Comparison of ENCODE assay signal across 8 cellular contexts in the genomic region with DNA sequence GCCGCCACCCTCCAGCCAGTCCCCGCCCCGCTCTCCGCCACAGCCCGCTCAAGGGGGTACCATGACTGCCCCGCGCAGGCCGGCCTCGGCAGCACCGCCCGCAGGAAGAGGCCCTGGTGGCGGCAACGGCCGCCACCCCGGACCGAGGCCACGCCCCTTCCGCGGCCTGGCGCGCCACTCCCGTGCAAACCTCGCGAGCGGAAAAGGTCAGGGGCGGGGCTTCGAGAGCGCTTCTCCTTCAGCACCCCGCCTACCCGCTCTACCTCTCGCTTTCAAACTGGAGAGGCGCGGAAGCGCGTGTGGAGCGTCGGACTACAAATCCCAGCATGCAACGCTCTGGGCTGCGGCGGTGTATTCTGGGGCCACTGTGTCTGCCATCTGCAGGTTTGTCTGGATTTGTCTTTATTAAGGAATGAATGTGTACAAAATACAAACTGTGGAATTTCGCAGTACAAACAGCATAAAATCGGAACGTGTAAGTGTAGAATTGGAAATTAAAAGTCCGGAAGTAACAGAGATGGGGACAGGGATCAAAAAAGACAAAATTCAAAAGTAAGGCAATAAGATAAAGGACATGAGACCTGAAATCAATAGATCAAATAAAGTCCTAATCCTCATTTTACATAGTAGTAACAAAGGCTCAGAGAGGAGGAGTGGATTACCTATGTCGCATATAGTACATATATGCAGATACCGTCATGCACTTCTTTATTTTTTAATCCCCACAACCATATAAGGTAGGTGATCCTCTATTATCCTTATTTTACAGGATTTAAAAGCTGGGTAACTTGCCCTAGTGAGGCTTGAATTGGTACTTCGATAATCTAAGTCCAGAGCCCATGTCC. TPM values are rescaled to one million over a fixed set of nuclear protein-coding genes. Genes with fewer than 3 reads are reported as not detected.
A peak's percentile ranks its signal among the peaks of the same experiment; 100 is the strongest.
DNase-seq lines count a peak whose midpoint lies in the region; ATAC-seq and TF ChIP-seq lines count a peak whose summit lies in the region.

No MANE protein-coding gene starts in this region.

- 9% methylated on average over 22 of the region's 47 CpGs for WGBS in right lobe of liver (ENCODE audit: insufficient coverage, low coverage, low lambda C conversion rate, missing lambda C conversion rate)

- peaks cover 11 to 28% of the 10 kb centered on the region in 2 donors for H3K36me3 Mint-ChIP-seq in CD4-positive, alpha-beta memory T cell
- H3K36me3 Mint-ChIP-seq in activated CD4-positive, alpha-beta memory T cell treated with anti-CD3 and anti-CD28 coated beads for 36 hours = peaks cover 27% of the 10 kb centered on the region

- POLR2A ChIA-PET in CD4-positive, alpha-beta memory T cell (lab: Charles Lee; ENCODE audit: partially characterized antibody) = interaction anchor here (1.0 to 3.0 kb wide), 10 partner anchors 8 to 1197 kb away, joined by 3 to 29 read pairs (median 8); partner anchors contain the start of genes CATSPERE, CEP170, COX20 and HNRNPU
- POLR2A ChIA-PET in activated CD4-positive, alpha-beta memory T cell treated with anti-CD3 and anti-CD28 coated beads for 36 hours (lab: Charles Lee) = no interaction called here

- intact Hi-C loops in CD4-positive, alpha-beta memory T cell (cut with micrococcal nuclease) = loop anchor here (1.0 to 2.0 kb wide), 11 partner anchors 9 to 1197 kb away; partner anchors contain the start of genes AKT3, CATSPERE, CEP170 and COX20
- intact Hi-C loops in activated CD4-positive, alpha-beta memory T cell treated with anti-CD3 and anti-CD28 coated beads for 36 hours (cut with micrococcal nuclease) = loop anchor here (1.0 to 5.0 kb wide), 12 partner anchors 9 to 1197 kb away; partner anchors contain the start of genes AKT3, CATSPERE, CEP170 and COX20
- intact Hi-C loops in right lobe of liver (cut with DNase I) = no loop called here

- H3K9me3 Mint-ChIP-seq in CD4-positive, alpha-beta memory T cell = no peaks in the 10 kb centered on the region
- H3K9me3 Mint-ChIP-seq in activated CD4-positive, alpha-beta memory T cell treated with anti-CD3 and anti-CD28 coated beads for 36 hours = no peaks in the 10 kb centered on the region

- peak overlapping the region in 1 of 2 donors; percentile 95 for H3K4me3 ChIP-seq in CD4-positive, alpha-beta memory T cell (ENCODE audit: low read length in 2 of 2)
- peak overlapping the region; percentile 86 to 95 (median 92) for H3K4me3 ChIP-seq in right lobe of liver

- H3K4me3 Mint-ChIP-seq in CD4-positive, alpha-beta memory T cell = peak overlapping the region; percentile 87 to 97 (median 92)
- peak overlapping the region; percentile 96 for H3K4me3 Mint-ChIP-seq in activated CD4-positive, alpha-beta memory T cell treated with anti-CD3 and anti-CD28 coated beads for 36 hours

- peaks cover 39% of the 10 kb centered on the region for H3K4me1 ChIP-seq in CD4-positive, alpha-beta memory T cell (ENCODE audit: insufficient read depth, low read length)
- peaks cover 0 to 14% (median 6%) of the 10 kb centered on the region in 4 donors for H3K4me1 ChIP-seq in right lobe of liver

- ATAC-seq in GM19455 (IDR thresholded peaks at IDR 0.05; ENCODE audit: unreplicated experiment) (peak; percentile 93), right lobe of liver (peak; percentile 94 to 99 (median 97))

- no peaks in the 10 kb centered on the region for H3K36me3 ChIP-seq in CD4-positive, alpha-beta memory T cell (ENCODE audit: insufficient read depth, low read length)
- H3K36me3 ChIP-seq in right lobe of liver = no peaks in the 10 kb centered on the region

- peak overlapping the region; percentile 87 to 100 (median 95) for H3K27ac Mint-ChIP-seq in CD4-positive, alpha-beta memory T cell
- H3K27ac Mint-ChIP-seq in activated CD4-positive, alpha-beta memory T cell treated with anti-CD3 and anti-CD28 coated beads for 36 hours = peak overlapping the region; percentile 97

- TF ChIP-seq CTCF in right lobe of liver (IDR thresholded peaks at IDR 0.05) = peak; percentile 40 to 53 (median 45)

- no peaks in the 10 kb centered on the region for H3K9me3 ChIP-seq in CD4-positive, alpha-beta memory T cell (ENCODE audit: control insufficient read depth in 1 of 2, low read length in 2 of 2)
- no peaks in the 10 kb centered on the region for H3K9me3 ChIP-seq in right lobe of liver

- H3K27me3 Mint-ChIP-seq in CD4-positive, alpha-beta memory T cell = no peaks in the 10 kb centered on the region
- no peaks in the 10 kb centered on the region for H3K27me3 Mint-ChIP-seq in activated CD4-positive, alpha-beta memory T cell treated with anti-CD3 and anti-CD28 coated beads for 36 hours

- peak; percentile 98 to 99 (median 99) for DNase-seq in CD4-positive, alpha-beta memory T cell
- DNase-seq in HK-2 (ENCODE audit: unreplicated experiment) = peak; percentile 100
- peak; percentile 100 for DNase-seq in NCI-H82 (lab: John Stamatoyannopoulos, UW)
- peak; percentile 99 for DNase-seq in activated CD4-positive, alpha-beta memory T cell treated with anti-CD3 and anti-CD28 coated beads for 36 hours
- peak; percentile 98 to 99 for DNase-seq in dermis microvascular lymphatic vessel endothelial cell (ENCODE audit: low read depth in 2 of 2)
- DNase-seq in right lobe of liver = peak; percentile 100
- peak; percentile 99 for DNase-seq in stimulated activated CD4-positive, alpha-beta T cell treated with anti-CD3 and anti-CD28 coated beads, Interleukin-4, amount 100 ng/mL, for 24 hours

- CTCF ChIA-PET in CD4-positive, alpha-beta memory T cell (lab: Charles Lee; ENCODE audit: partially characterized antibody) = interaction anchor here (1.2 kb wide), 1 partner anchor 10 kb away, joined by 3 read pairs; no protein-coding TSS in a partner anchor
- CTCF ChIA-PET in activated CD4-positive, alpha-beta memory T cell treated with anti-CD3 and anti-CD28 coated beads for 36 hours (lab: Charles Lee) = no interaction called here

- no peak for TF ChIP-seq POLR2A in right lobe of liver (IDR thresholded peaks at IDR 0.05)

- peak overlapping the region; percentile 94 for H3K27ac ChIP-seq in CD4-positive, alpha-beta memory T cell (ENCODE audit: low read depth, low read length)
- peak overlapping the region; percentile 24 to 96 (median 89) for H3K27ac ChIP-seq in right lobe of liver

- peaks cover 31 to 48% (median 35%) of the 10 kb centered on the region in 4 donors for H3K4me1 Mint-ChIP-seq in CD4-positive, alpha-beta memory T cell
- H3K4me1 Mint-ChIP-seq in activated CD4-positive, alpha-beta memory T cell treated with anti-CD3 and anti-CD28 coated beads for 36 hours (ENCODE audit: low read depth) = peaks cover 45% of the 10 kb centered on the region

- H3K27me3 ChIP-seq in CD4-positive, alpha-beta memory T cell (ENCODE audit: insufficient read depth, low read length) = no peaks in the 10 kb centered on the region
- no peaks in the 10 kb centered on the region for H3K27me3 ChIP-seq in right lobe of liver

RNA-seq across cellular contexts. Expression of gene ADSS2, which starts 0.5 kb away (rescaled TPM):
- total RNA-seq in CD4-positive, alpha-beta memory T cell = 10 to 100 TPM; 60.9 to 65.4 TPM
- 10 to 100 TPM; 26.9 to 35.2 TPM for polyA plus RNA-seq in CD4-positive, alpha-beta memory T cell
- total RNA-seq in activated CD4-positive, alpha-beta memory T cell treated with anti-CD3 and anti-CD28 coated beads for 36 hours = 10 to 100 TPM; 46.8 to 47.7 TPM
- total RNA-seq in dermis microvascular lymphatic vessel endothelial cell = 61.0 and 68.1 TPM in 2 replicates
- 10 to 100 TPM in 5 of 6 experiments, 1 to 10 TPM in 1; 9.8 to 16.1 (median 14.5) TPM for total RNA-seq in right lobe of liver

RNA-seq across cellular contexts. Expression of gene CATSPERE, which starts 8.9 kb away (rescaled TPM):
- 1 to 10 TPM; 1.4 to 2.3 TPM for total RNA-seq in CD4-positive, alpha-beta memory T cell
- under 1 TPM in 1 of 2 donors, not detected in 1; 0.30 TPM for polyA plus RNA-seq in CD4-positive, alpha-beta memory T cell
- total RNA-seq in activated CD4-positive, alpha-beta memory T cell treated with anti-CD3 and anti-CD28 coated beads for 36 hours = under 1 TPM; 0.33 to 0.34 TPM
- total RNA-seq in dermis microvascular lymphatic vessel endothelial cell = 0.39 and 0.89 TPM in 2 replicates
- total RNA-seq in right lobe of liver = 1 to 10 TPM in 2 of 6 experiments, under 1 TPM in 4; 0.31 to 1.3 (median 0.70) TPM

Comparison
In these comparisons a context has a peak if more than half of its experiments do, and no peak if none do; other contexts are left out.
1. intact Hi-C loops: an anchor here in CD4-positive, alpha-beta memory T cell (1.0 to 2.0 kb wide) and activated CD4-positive, alpha-beta memory T cell treated with anti-CD3 and anti-CD28 coated beads for 36 hours (1.0 to 5.0 kb wide); none called in right lobe of liver.